ENCODE assay signal across 22 cellular contexts in genomic region chr11:57571631-57572030, GRCh38. TPM values are rescaled to one million over a fixed set of nuclear protein-coding genes. Genes with fewer than 3 reads are reported as not detected.
A peak's percentile ranks its signal among the peaks of the same experiment; 100 is the strongest.
DNase-seq lines count a peak whose midpoint lies in the region; ATAC-seq and TF ChIP-seq lines count a peak whose summit lies in the region.
"Had no signal": no experiment of that assay in that cellular context is flagged by ENCODE, and none has a peak within 500 bp of the region (broad histone marks: within the 10 kb centered on the region; RNA-seq: fewer than 3 reads in every experiment).

No MANE protein-coding gene starts in this region.

- H3F3A ChIP-seq in neural progenitor cell (ENCODE audit: low read depth), result peaks cover 34% of the 10 kb centered on the region

- peaks cover 23% of the 10 kb centered on the region for H3K4me1 ChIP-seq in neural progenitor cell

- DNase-seq in T-helper 2 cell treated with Interferon-gamma antibody and Interleukin-4, amounts not matched to agents 5 μg/mL and 100 μg/mL, for 36 hours (ENCODE audit: low spot score), result no peak
- DNase-seq in T-helper 2 cell (no peak), NOMO-1 treated with dmso at 0.1 percent for 144 hours (lab: John Stamatoyannopoulos, UW; ENCODE audit: unreplicated experiment) (peak; percentile 4), neural progenitor cell (ENCODE audit: low spot score) (no peak), MG63 (no peak)
- DNase-seq in activated T-cell treated with anti-CD3 and anti-CD28 coated beads, Interleukin-2, amount 50 U/mL, for 72 hours, result no peak
- DNase-seq: 8988T; activated gamma-delta T cell; CD4-positive, CD25-positive, alpha-beta regulatory T cell; foreskin fibroblast; midbrain; NCI-H2029 treated with DMSO at 0.1 percent for 48 hours; NCI-H524 treated with DMSO at 0.1 percent for 48 hours; stimulated activated CD4-positive, alpha-beta T cell treated with anti-CD3 and anti-CD28 coated beads, Interleukin-15, amount 100 ng/mL, for 24 hours; stomach; SW 1271 had no signal

- no peaks in the 10 kb centered on the region for H4K20me1 ChIP-seq in neural progenitor cell (ENCODE audit: low read depth)

- no peak overlapping the region for H3K27ac ChIP-seq in neural progenitor cell
- H3K27ac ChIP-seq: stomach had no signal

- peak overlapping the region; percentile 17 for H3K27ac Mint-ChIP-seq in T-helper 2 cell treated with Interferon-gamma antibody and Interleukin-4, amounts not matched to agents 5 μg/mL and 100 μg/mL, for 36 hours
- no peak overlapping the region for H3K27ac Mint-ChIP-seq in neural progenitor cell
- H3K27ac Mint-ChIP-seq in activated T-cell treated with anti-CD3 and anti-CD28 coated beads, Interleukin-2, amount 50 U/mL, for 72 hours, result no peak overlapping the region
- H3K27ac Mint-ChIP-seq: WTC11 had no signal

- H3K4me1 Mint-ChIP-seq in T-helper 2 cell treated with Interferon-gamma antibody and Interleukin-4, amounts not matched to agents 5 μg/mL and 100 μg/mL, for 36 hours (ENCODE audit: low read depth), result peaks cover 6% of the 10 kb centered on the region
- peaks cover 39% of the 10 kb centered on the region for H3K4me1 Mint-ChIP-seq in neural progenitor cell
- H3K4me1 Mint-ChIP-seq in activated T-cell treated with anti-CD3 and anti-CD28 coated beads, Interleukin-2, amount 50 U/mL, for 72 hours (ENCODE audit: low read depth), result peaks cover 13% of the 10 kb centered on the region

- no peak overlapping the region for H3K9ac ChIP-seq in neural progenitor cell

- H3K4me2 ChIP-seq in neural progenitor cell, result no peak overlapping the region

- no peak overlapping the region for H3K4me3 Mint-ChIP-seq in T-helper 2 cell treated with Interferon-gamma antibody and Interleukin-4, amounts not matched to agents 5 μg/mL and 100 μg/mL, for 36 hours
- peak overlapping the region; percentile 33 for H3K4me3 Mint-ChIP-seq in neural progenitor cell
- H3K4me3 Mint-ChIP-seq in activated T-cell treated with anti-CD3 and anti-CD28 coated beads, Interleukin-2, amount 50 U/mL, for 72 hours, result no peak overlapping the region
- H3K4me3 Mint-ChIP-seq: WTC11 had no signal

- H3K9me3 ChIP-seq in neural progenitor cell (ENCODE audit: low read depth) (no peaks in the 10 kb centered on the region), MG63 (no peaks in the 10 kb centered on the region)
- H3K9me3 ChIP-seq: HAP-1, stomach had no signal

- H3K4me3 ChIP-seq in neural progenitor cell (no peak overlapping the region), MG63 (no peak overlapping the region)
- H3K4me3 ChIP-seq: HAP-1, stomach had no signal

- H3K36me3 Mint-ChIP-seq in T-helper 2 cell treated with Interferon-gamma antibody and Interleukin-4, amounts not matched to agents 5 μg/mL and 100 μg/mL, for 36 hours (ENCODE audit: low read depth), result peaks cover 6% of the 10 kb centered on the region
- H3K36me3 Mint-ChIP-seq in neural progenitor cell, result no peaks in the 10 kb centered on the region
- peaks cover 3 to 7% of the 10 kb centered on the region in 2 donors for H3K36me3 Mint-ChIP-seq in activated T-cell treated with anti-CD3 and anti-CD28 coated beads, Interleukin-2, amount 50 U/mL, for 72 hours (ENCODE audit: insufficient read depth in 2 of 2)
- H3K36me3 Mint-ChIP-seq: CD4-positive, CD25-positive, alpha-beta regulatory T cell; WTC11 had no signal

- H2AFZ ChIP-seq in neural progenitor cell (replicated peaks), result no peak overlapping the region

- H3K27me3 ChIP-seq in neural progenitor cell (no peaks in the 10 kb centered on the region), MG63 (no peaks in the 10 kb centered on the region)
- H3K27me3 ChIP-seq: stomach had no signal

- TF ChIP-seq CTCF in neural progenitor cell (IDR thresholded peaks at IDR 0.05), result no peak

- peaks cover 8% of the 10 kb centered on the region for H3K79me2 ChIP-seq in neural progenitor cell (ENCODE audit: low read depth)

- ATAC-seq in activated T-cell treated with anti-CD3 and anti-CD28 coated beads, Interleukin-2, amount 50 U/mL, for 72 hours (replicated peaks in 1 of 2), result no peak
- ATAC-seq: Panc1, WTC11 had no signal

- no peaks in the 10 kb centered on the region for H3K9me3 Mint-ChIP-seq in T-helper 2 cell treated with Interferon-gamma antibody and Interleukin-4, amounts not matched to agents 5 μg/mL and 100 μg/mL, for 36 hours
- no peaks in the 10 kb centered on the region for H3K9me3 Mint-ChIP-seq in neural progenitor cell
- H3K9me3 Mint-ChIP-seq in activated T-cell treated with anti-CD3 and anti-CD28 coated beads, Interleukin-2, amount 50 U/mL, for 72 hours, result no peaks in the 10 kb centered on the region
- H3K9me3 Mint-ChIP-seq: WTC11 had no signal

- H3K27me3 Mint-ChIP-seq in T-helper 2 cell treated with Interferon-gamma antibody and Interleukin-4, amounts not matched to agents 5 μg/mL and 100 μg/mL, for 36 hours (ENCODE audit: low read depth), result peaks cover 7% of the 10 kb centered on the region
- peaks cover 5% of the 10 kb centered on the region for H3K27me3 Mint-ChIP-seq in neural progenitor cell (ENCODE audit: insufficient read depth, low read depth)
- H3K27me3 Mint-ChIP-seq in activated T-cell treated with anti-CD3 and anti-CD28 coated beads, Interleukin-2, amount 50 U/mL, for 72 hours (ENCODE audit: low read depth), result no peaks in the 10 kb centered on the region

- H3K36me3 ChIP-seq in neural progenitor cell, result no peaks in the 10 kb centered on the region
- no peaks in the 10 kb centered on the region for H3K36me3 ChIP-seq in MG63
- H3K36me3 ChIP-seq: HAP-1, stomach had no signal

RNA-seq across cellular contexts. Expression of gene UBE2L6, which starts 4.2 kb away (rescaled TPM):
- 76.2 and 112 TPM in 2 replicates for total RNA-seq in neural progenitor cell (ENCODE audit: low replicate concordance)
- 100 to 1,000 TPM; 144 to 180 TPM for total RNA-seq in activated T-cell treated with anti-CD3 and anti-CD28 coated beads, Interleukin-2, amount 50 U/mL, for 72 hours
- total RNA-seq in MG63 (2014; rRNA removed; shearing (Covaris generic); ENCODE audit: low replicate concordance), result 14.7 and 17.2 TPM in 2 replicates

RNA-seq across cellular contexts. Expression of gene SERPING1, which starts 25.9 kb away (rescaled TPM):
- 46.0 and 68.1 TPM in 2 replicates for total RNA-seq in neural progenitor cell (ENCODE audit: low replicate concordance)
- total RNA-seq in activated T-cell treated with anti-CD3 and anti-CD28 coated beads, Interleukin-2, amount 50 U/mL, for 72 hours, result not detected
- 0.22 and 0.26 TPM in 2 replicates for total RNA-seq in MG63 (2014; rRNA removed; shearing (Covaris generic); ENCODE audit: low replicate concordance)
- total RNA-seq: activated CD8-positive, alpha-beta memory T cell treated with anti-CD3 and anti-CD28 coated beads for 36 hours had no signal

RNA-seq across cellular contexts. Expression of gene SMTNL1, which starts 34.2 kb away (rescaled TPM):
- 0.28 TPM in 1 of 2 replicates, not detected in the other for total RNA-seq in neural progenitor cell (ENCODE audit: low replicate concordance)
- total RNA-seq in activated T-cell treated with anti-CD3 and anti-CD28 coated beads, Interleukin-2, amount 50 U/mL, for 72 hours, result not detected
- not detected in 2 replicates for total RNA-seq in MG63 (2014; rRNA removed; shearing (Covaris generic); ENCODE audit: low replicate concordance)
- total RNA-seq: activated CD8-positive, alpha-beta memory T cell treated with anti-CD3 and anti-CD28 coated beads for 36 hours; astrocyte; CD4-positive, CD25-positive, alpha-beta regulatory T cell; M059J; stomach had no signal

RNA-seq across cellular contexts. Expression of gene TIMM10, which starts 41.1 kb away (rescaled TPM):
- total RNA-seq in neural progenitor cell (ENCODE audit: low replicate concordance), result 19.1 and 21.9 TPM in 2 replicates
- 100 to 1,000 TPM; 106 to 107 TPM for total RNA-seq in activated T-cell treated with anti-CD3 and anti-CD28 coated beads, Interleukin-2, amount 50 U/mL, for 72 hours
- total RNA-seq in MG63 (2014; rRNA removed; shearing (Covaris generic); ENCODE audit: low replicate concordance), result 99.6 and 106 TPM in 2 replicates

RNA-seq across cellular contexts. Expression of gene SLC43A1, which starts 56.1 kb away (rescaled TPM):
- 0.99 and 1.5 TPM in 2 replicates for total RNA-seq in neural progenitor cell (ENCODE audit: low replicate concordance)
- total RNA-seq in activated T-cell treated with anti-CD3 and anti-CD28 coated beads, Interleukin-2, amount 50 U/mL, for 72 hours, result 10 to 100 TPM; 43.6 to 53.9 TPM
- total RNA-seq in MG63 (2014; rRNA removed; shearing (Covaris generic); ENCODE audit: low replicate concordance), result 3.2 and 4.0 TPM in 2 replicates

Comparison
In these comparisons a context has a peak if more than half of its experiments do, and no peak if none do; other contexts are left out.
1. RNA of gene SERPING1, which starts 25.9 kb away (total RNA-seq): 46.0 to 68.1 TPM in neural progenitor cell; 0.22 to 0.26 TPM in MG63 and not detected in activated T-cell treated with anti-CD3 and anti-CD28 coated beads, Interleukin-2, amount 50 U/mL, for 72 hours; every median in the first group is over 10 times any median in the second.